15 cellular contexts compared by ENCODE assay signal in the genomic region with DNA sequence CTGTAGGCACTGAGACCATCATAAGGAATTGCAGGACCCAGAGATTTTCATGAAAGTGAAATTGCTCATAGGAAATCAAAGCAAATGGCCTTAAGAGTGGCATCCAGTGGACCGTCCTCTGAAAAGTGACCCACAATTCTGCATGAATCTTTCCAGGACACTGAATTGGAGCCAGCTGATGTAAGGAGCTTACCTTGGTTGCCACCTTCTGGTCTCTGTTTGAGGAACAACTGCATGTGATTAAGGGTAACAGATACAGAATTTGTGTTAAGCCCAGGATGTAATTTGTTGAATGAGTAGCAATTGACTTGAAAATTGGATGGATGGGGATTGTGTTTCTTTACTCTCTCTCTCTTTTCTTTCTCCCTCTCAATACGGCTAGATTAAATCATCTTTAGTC. TPM values are rescaled to one million over a fixed set of nuclear protein-coding genes. Genes with fewer than 3 reads are reported as not detected.
DNase-seq lines count a peak whose midpoint lies in the region; ATAC-seq and TF ChIP-seq lines count a peak whose summit lies in the region.
"Had no signal": no experiment of that assay in that cellular context is flagged by ENCODE, and none has a peak within 500 bp of the region (broad histone marks: within the 10 kb centered on the region; RNA-seq: fewer than 3 reads in every experiment).

No MANE protein-coding gene starts in this region.

- H3K4me1 Mint-ChIP-seq in neural progenitor cell: peaks cover 16% of the 10 kb centered on the region
- no peaks in the 10 kb centered on the region for H3K4me1 Mint-ChIP-seq in activated T-helper 2 cell treated with anti-CD3 and anti-CD28 coated beads, Interferon-gamma antibody, Interleukin-2, Interleukin-4, amounts not matched to agents 10 μg/mL and 5 μg/mL and 100 μg/mL, durations not matched to agents 14 hours and 24 hours and 36 hours (ENCODE audit: low read depth)

- H3K36me3 ChIP-seq in neural progenitor cell: no peaks in the 10 kb centered on the region
- H3K36me3 ChIP-seq: MG63 had no signal

- no peaks in the 10 kb centered on the region for H3K9me3 Mint-ChIP-seq in neural progenitor cell
- no peaks in the 10 kb centered on the region for H3K9me3 Mint-ChIP-seq in activated T-helper 2 cell treated with anti-CD3 and anti-CD28 coated beads, Interferon-gamma antibody, Interleukin-2, Interleukin-4, amounts not matched to agents 10 μg/mL and 5 μg/mL and 100 μg/mL, durations not matched to agents 14 hours and 24 hours and 36 hours

- DNase-seq in HCEC 1CT: peak; percentile 17
- peak; percentile 42 for DNase-seq in SK-MEL-5 (ENCODE audit: low read depth, low spot score)
- DNase-seq in epithelial cell of esophagus (ENCODE audit: low read depth): peak; percentile 49
- peak; percentile 59 for DNase-seq in neural progenitor cell (ENCODE audit: low spot score)
- DNase-seq in left ventricle myocardium superior: no peak
- no peak for DNase-seq in activated T-helper 2 cell treated with anti-CD3 and anti-CD28 coated beads, Interferon-gamma antibody, Interleukin-2, Interleukin-4, amounts not matched to agents 10 μg/mL and 5 μg/mL and 100 μg/mL, durations not matched to agents 14 hours and 24 hours and 36 hours (ENCODE audit: low spot score)
- no peak for DNase-seq in DMS153 treated with DMSO at 0.1 percent for 48 hours (lab: John Stamatoyannopoulos, UW; ENCODE audit: unreplicated experiment)
- DNase-seq: AML-193, GOT3, MG63, NCI-H1105, NCI-H187, NCI-H748 treated with DMSO at 0.1 percent for 48 hours had no signal

- no peak overlapping the region for H3K4me2 ChIP-seq in neural progenitor cell
- H3K4me2 ChIP-seq: KMS-11 had no signal

- peaks cover 2% of the 10 kb centered on the region for H3K27me3 Mint-ChIP-seq in neural progenitor cell (ENCODE audit: insufficient read depth, low read depth)
- no peaks in the 10 kb centered on the region for H3K27me3 Mint-ChIP-seq in activated T-helper 2 cell treated with anti-CD3 and anti-CD28 coated beads, Interferon-gamma antibody, Interleukin-2, Interleukin-4, amounts not matched to agents 10 μg/mL and 5 μg/mL and 100 μg/mL, durations not matched to agents 14 hours and 24 hours and 36 hours (ENCODE audit: low read depth)

- H3K9me3 ChIP-seq in neural progenitor cell (ENCODE audit: low read depth): no peaks in the 10 kb centered on the region
- H3K9me3 ChIP-seq: MG63 had no signal

- no peaks in the 10 kb centered on the region for H3F3A ChIP-seq in neural progenitor cell (ENCODE audit: low read depth)

- H3K4me3 Mint-ChIP-seq in neural progenitor cell: no peak overlapping the region
- no peak overlapping the region for H3K4me3 Mint-ChIP-seq in activated T-helper 2 cell treated with anti-CD3 and anti-CD28 coated beads, Interferon-gamma antibody, Interleukin-2, Interleukin-4, amounts not matched to agents 10 μg/mL and 5 μg/mL and 100 μg/mL, durations not matched to agents 14 hours and 24 hours and 36 hours (ENCODE audit: low read depth)

- no peak overlapping the region for H3K27ac ChIP-seq in neural progenitor cell
- H3K27ac ChIP-seq: KMS-11 had no signal

- no peaks in the 10 kb centered on the region for H3K4me1 ChIP-seq in neural progenitor cell

- no peaks in the 10 kb centered on the region for H3K27me3 ChIP-seq in neural progenitor cell
- H3K27me3 ChIP-seq: MG63 had no signal

- no peaks in the 10 kb centered on the region for H4K20me1 ChIP-seq in neural progenitor cell (ENCODE audit: low read depth)

- in situ Hi-C loops in SK-MEL-5 (cut with HindIII; ENCODE audit: low pct_unique_long_range_greater_than_20kb, low sequenced_read_pairs): no loop called here

- no peak for ATAC-seq in left ventricle myocardium superior
- ATAC-seq: HepG2 had no signal

- intact Hi-C loops in left ventricle myocardium superior (cut with micrococcal nuclease): no loop called here
- intact Hi-C loops in activated T-helper 2 cell treated with anti-CD3 and anti-CD28 coated beads, Interferon-gamma antibody, Interleukin-2, Interleukin-4, amounts not matched to agents 10 μg/mL and 5 μg/mL and 100 μg/mL, durations not matched to agents 14 hours and 24 hours and 36 hours (cut with micrococcal nuclease): no loop called here

- TF ChIP-seq CTCF in epithelial cell of esophagus (IDR thresholded peaks at IDR 0.05; ENCODE audit: insufficient read depth, low read depth, low read length, missing control alignments) (peak; percentile 55), neural progenitor cell (IDR thresholded peaks at IDR 0.05) (peak; percentile 56)

- H2AFZ ChIP-seq in neural progenitor cell (replicated peaks): no peak overlapping the region

- H3K9ac ChIP-seq in neural progenitor cell: no peak overlapping the region
- H3K9ac ChIP-seq: KMS-11 had no signal

- H3K36me3 Mint-ChIP-seq in neural progenitor cell: no peaks in the 10 kb centered on the region
- no peaks in the 10 kb centered on the region for H3K36me3 Mint-ChIP-seq in activated T-helper 2 cell treated with anti-CD3 and anti-CD28 coated beads, Interferon-gamma antibody, Interleukin-2, Interleukin-4, amounts not matched to agents 10 μg/mL and 5 μg/mL and 100 μg/mL, durations not matched to agents 14 hours and 24 hours and 36 hours (ENCODE audit: low read depth)

- no peak overlapping the region for H3K4me3 ChIP-seq in epithelial cell of esophagus (ENCODE audit: low read length)
- H3K4me3 ChIP-seq in neural progenitor cell: no peak overlapping the region
- H3K4me3 ChIP-seq: MG63 had no signal

- no peaks in the 10 kb centered on the region for H3K79me2 ChIP-seq in neural progenitor cell (ENCODE audit: low read depth)

- H3K27ac Mint-ChIP-seq in neural progenitor cell: no peak overlapping the region
- H3K27ac Mint-ChIP-seq in activated T-helper 2 cell treated with anti-CD3 and anti-CD28 coated beads, Interferon-gamma antibody, Interleukin-2, Interleukin-4, amounts not matched to agents 10 μg/mL and 5 μg/mL and 100 μg/mL, durations not matched to agents 14 hours and 24 hours and 36 hours: no peak overlapping the region

RNA-seq across cellular contexts. Expression of gene GAS1, which starts 49.9 kb away (rescaled TPM):
- 15.9 and 19.6 TPM in 2 replicates for total RNA-seq in SK-MEL-5 (2014; rRNA removed; shearing (Covaris generic))
- 22.1 and 22.2 TPM in 2 replicates for polyA plus RNA-seq in SK-MEL-5 (2015; cell fraction: cytosol; rRNA removed)
- 3.8 and 6.2 TPM in 2 replicates for polyA plus RNA-seq in SK-MEL-5 (2015; cell fraction: nucleus; rRNA removed)
- total RNA-seq in neural progenitor cell (ENCODE audit: low replicate concordance): 68.1 and 104 TPM in 2 replicates
- 19.7 TPM for total RNA-seq in left ventricle myocardium superior
- total RNA-seq in activated T-helper 2 cell treated with anti-CD3 and anti-CD28 coated beads, Interferon-gamma antibody, Interleukin-2, Interleukin-4, amounts not matched to agents 10 μg/mL and 5 μg/mL and 100 μg/mL, durations not matched to agents 14 hours and 24 hours and 36 hours: 0.32 and 0.41 TPM in 2 replicates
- total RNA-seq: HepG2 had no signal
- polyA plus RNA-seq: HepG2 had no signal

Comparison
In these comparisons a context has a peak if more than half of its experiments do, and no peak if none do; other contexts are left out.
1. DNase-seq: peak in HCEC 1CT (single experiment), SK-MEL-5 (single experiment), epithelial cell of esophagus (single experiment) and neural progenitor cell (single experiment); none in left ventricle myocardium superior (single experiment), activated T-helper 2 cell treated with anti-CD3 and anti-CD28 coated beads, Interferon-gamma antibody, Interleukin-2, Interleukin-4, amounts not matched to agents 10 μg/mL and 5 μg/mL and 100 μg/mL, durations not matched to agents 14 hours and 24 hours and 36 hours (single experiment) and DMS153 treated with DMSO at 0.1 percent for 48 hours (single experiment).
2. RNA of gene GAS1, which starts 49.9 kb away (total RNA-seq): 68.1 to 104 TPM in neural progenitor cell, 19.7 TPM in left ventricle myocardium superior (single experiment) and 15.9 to 19.6 TPM in SK-MEL-5; 0.32 to 0.41 TPM in activated T-helper 2 cell treated with anti-CD3 and anti-CD28 coated beads, Interferon-gamma antibody, Interleukin-2, Interleukin-4, amounts not matched to agents 10 μg/mL and 5 μg/mL and 100 μg/mL, durations not matched to agents 14 hours and 24 hours and 36 hours; every median in the first group is over 10 times any median in the second.